In the genomic region with DNA sequence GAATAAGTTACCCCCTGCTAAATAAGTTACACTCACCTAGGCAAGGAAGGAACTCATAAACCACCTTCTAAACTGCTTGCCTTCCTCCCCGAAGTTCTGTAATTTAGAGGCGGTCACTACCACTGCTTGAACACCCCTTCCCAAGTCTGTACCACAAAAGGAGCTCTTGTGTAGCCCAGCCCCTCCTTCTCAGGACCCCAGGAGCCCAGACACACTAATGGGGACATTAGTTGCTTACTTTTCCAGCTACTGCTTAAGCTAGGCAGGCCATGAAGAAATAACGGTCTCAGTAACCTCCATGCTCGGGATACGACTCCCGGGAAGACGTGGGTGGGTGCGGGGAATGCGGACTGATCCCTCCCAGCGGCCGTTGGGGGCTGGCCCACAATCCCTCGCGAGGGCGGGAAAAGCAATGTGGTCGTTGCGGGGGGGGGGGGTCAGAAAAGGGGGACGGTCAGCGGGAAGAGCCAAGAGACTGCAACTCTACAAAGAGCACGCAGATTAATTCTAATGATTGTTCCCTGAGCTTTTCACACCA, we compare ENCODE assay signal across 8 cellular contexts. TPM values are rescaled to one million over a fixed set of nuclear protein-coding genes. Genes with fewer than 3 reads are reported as not detected.
DNase-seq lines count a peak whose midpoint lies in the region; ATAC-seq and TF ChIP-seq lines count a peak whose summit lies in the region.

A gene with protein sequence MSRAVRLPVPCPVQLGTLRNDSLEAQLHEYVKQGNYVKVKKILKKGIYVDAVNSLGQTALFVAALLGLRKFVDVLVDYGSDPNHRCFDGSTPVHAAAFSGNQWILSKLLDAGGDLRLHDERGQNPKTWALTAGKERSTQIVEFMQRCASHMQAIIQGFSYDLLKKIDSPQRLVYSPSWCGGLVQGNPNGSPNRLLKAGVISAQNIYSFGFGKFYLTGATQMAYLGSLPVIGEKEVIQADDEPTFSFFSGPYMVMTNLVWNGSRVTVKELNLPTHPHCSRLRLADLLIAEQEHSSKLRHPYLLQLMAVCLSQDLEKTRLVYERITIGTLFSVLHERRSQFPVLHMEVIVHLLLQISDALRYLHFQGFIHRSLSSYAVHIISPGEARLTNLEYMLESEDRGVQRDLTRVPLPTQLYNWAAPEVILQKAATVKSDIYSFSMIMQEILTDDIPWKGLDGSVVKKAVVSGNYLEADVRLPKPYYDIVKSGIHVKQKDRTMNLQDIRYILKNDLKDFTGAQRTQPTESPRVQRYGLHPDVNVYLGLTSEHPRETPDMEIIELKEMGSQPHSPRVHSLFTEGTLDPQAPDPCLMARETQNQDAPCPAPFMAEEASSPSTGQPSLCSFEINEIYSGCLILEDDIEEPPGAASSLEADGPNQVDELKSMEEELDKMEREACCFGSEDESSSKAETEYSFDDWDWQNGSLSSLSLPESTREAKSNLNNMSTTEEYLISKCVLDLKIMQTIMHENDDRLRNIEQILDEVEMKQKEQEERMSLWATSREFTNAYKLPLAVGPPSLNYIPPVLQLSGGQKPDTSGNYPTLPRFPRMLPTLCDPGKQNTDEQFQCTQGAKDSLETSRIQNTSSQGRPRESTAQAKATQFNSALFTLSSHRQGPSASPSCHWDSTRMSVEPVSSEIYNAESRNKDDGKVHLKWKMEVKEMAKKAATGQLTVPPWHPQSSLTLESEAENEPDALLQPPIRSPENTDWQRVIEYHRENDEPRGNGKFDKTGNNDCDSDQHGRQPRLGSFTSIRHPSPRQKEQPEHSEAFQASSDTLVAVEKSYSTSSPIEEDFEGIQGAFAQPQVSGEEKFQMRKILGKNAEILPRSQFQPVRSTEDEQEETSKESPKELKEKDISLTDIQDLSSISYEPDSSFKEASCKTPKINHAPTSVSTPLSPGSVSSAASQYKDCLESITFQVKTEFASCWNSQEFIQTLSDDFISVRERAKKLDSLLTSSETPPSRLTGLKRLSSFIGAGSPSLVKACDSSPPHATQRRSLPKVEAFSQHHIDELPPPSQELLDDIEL (N-terminal part only) (minus strand): TSS at position 345 of the 538 bp plus-strand sequence. CDS start 40,044 bp downstream, outside the sequence.

- H3K36me3 Mint-ChIP-seq in T-helper 2 cell treated with Interferon-gamma antibody and Interleukin-4, amounts not matched to agents 5 μg/mL and 100 μg/mL, for 36 hours (ENCODE audit: low read depth) = peaks cover 23% of the 10 kb centered on the region
- peaks cover 21% of the 10 kb centered on the region for H3K36me3 Mint-ChIP-seq in activated naive CD8-positive, alpha-beta T cell treated with anti-CD3 and anti-CD28 coated beads for 36 hours

- H3K27ac ChIP-seq in layer of hippocampus (ENCODE audit: low read depth, low read length) = peak within 1 kb of the TSS; percentile 79
- peak within 1 kb of the TSS; percentile 77 to 81 for H3K27ac ChIP-seq in thoracic aorta

- no peak for DNase-seq in T-helper 2 cell treated with Interferon-gamma antibody and Interleukin-4, amounts not matched to agents 5 μg/mL and 100 μg/mL, for 36 hours (ENCODE audit: low spot score)
- DNase-seq in T-helper 2 cell (no peak), thoracic aorta (ENCODE audit: low spot score) (no peak), cortex of kidney (lab: John Stamatoyannopoulos, UW) (no peak), COR-L47 (lab: John Stamatoyannopoulos, UW) (no peak), kidney tubule cell (ENCODE audit: low spot score) (no peak)
- DNase-seq in activated naive CD8-positive, alpha-beta T cell treated with anti-CD3 and anti-CD28 coated beads for 36 hours = no peak

- peaks cover 6 to 16% of the 10 kb centered on the region in 2 donors for H3K4me1 ChIP-seq in thoracic aorta (ENCODE audit: control insufficient read depth in 1 of 2, low read depth in 2 of 2)

- H3K4me1 Mint-ChIP-seq in T-helper 2 cell treated with Interferon-gamma antibody and Interleukin-4, amounts not matched to agents 5 μg/mL and 100 μg/mL, for 36 hours (ENCODE audit: low read depth) = peaks cover 23% of the 10 kb centered on the region
- H3K4me1 Mint-ChIP-seq in activated naive CD8-positive, alpha-beta T cell treated with anti-CD3 and anti-CD28 coated beads for 36 hours = peaks cover 23% of the 10 kb centered on the region

- H3K27ac Mint-ChIP-seq in T-helper 2 cell treated with Interferon-gamma antibody and Interleukin-4, amounts not matched to agents 5 μg/mL and 100 μg/mL, for 36 hours = peak within 1 kb of the TSS; percentile 94
- peak within 1 kb of the TSS; percentile 95 for H3K27ac Mint-ChIP-seq in activated naive CD8-positive, alpha-beta T cell treated with anti-CD3 and anti-CD28 coated beads for 36 hours

- H3K36me3 ChIP-seq in thoracic aorta = no peaks in the 10 kb centered on the region

- H3K9me3 Mint-ChIP-seq in T-helper 2 cell treated with Interferon-gamma antibody and Interleukin-4, amounts not matched to agents 5 μg/mL and 100 μg/mL, for 36 hours = peaks cover 4% of the 10 kb centered on the region
- H3K9me3 Mint-ChIP-seq in activated naive CD8-positive, alpha-beta T cell treated with anti-CD3 and anti-CD28 coated beads for 36 hours = peaks cover 2% of the 10 kb centered on the region

- H3K4me3 ChIP-seq in thoracic aorta = peak within 1 kb of the TSS; percentile 84

- peak within 1 kb of the TSS; percentile 92 for H3K4me3 Mint-ChIP-seq in T-helper 2 cell treated with Interferon-gamma antibody and Interleukin-4, amounts not matched to agents 5 μg/mL and 100 μg/mL, for 36 hours
- H3K4me3 Mint-ChIP-seq in activated naive CD8-positive, alpha-beta T cell treated with anti-CD3 and anti-CD28 coated beads for 36 hours = peak within 1 kb of the TSS; percentile 94

- no peak for ATAC-seq in thoracic aorta (ENCODE audit: insufficient number of reproducible peaks, low FRiP score, low read depth)

- no peaks in the 10 kb centered on the region for H3K27me3 Mint-ChIP-seq in T-helper 2 cell treated with Interferon-gamma antibody and Interleukin-4, amounts not matched to agents 5 μg/mL and 100 μg/mL, for 36 hours (ENCODE audit: low read depth)
- no peaks in the 10 kb centered on the region for H3K27me3 Mint-ChIP-seq in activated naive CD8-positive, alpha-beta T cell treated with anti-CD3 and anti-CD28 coated beads for 36 hours

- no peaks in the 10 kb centered on the region for H3K9me3 ChIP-seq in thoracic aorta

- TF ChIP-seq CTCF in thoracic aorta (IDR thresholded peaks at IDR 0.05) = no peak

- H3K27me3 ChIP-seq in layer of hippocampus (ENCODE audit: control insufficient read depth, insufficient read depth, low read length) (no peaks in the 10 kb centered on the region), thoracic aorta (replicated peaks; ENCODE audit: insufficient read depth) (no peaks in the 10 kb centered on the region)

RNA-seq across cellular contexts. Expression of the gene that starts here (rescaled TPM):
- total RNA-seq in activated naive CD8-positive, alpha-beta T cell treated with anti-CD3 and anti-CD28 coated beads for 36 hours = under 1 TPM; 0.10 to 0.14 TPM
- under 1 TPM in 1 of 2 donors, not detected in 1; 0.92 TPM for total RNA-seq in thoracic aorta
